ENCODE assay signal across 8 cellular contexts in the genomic region with DNA sequence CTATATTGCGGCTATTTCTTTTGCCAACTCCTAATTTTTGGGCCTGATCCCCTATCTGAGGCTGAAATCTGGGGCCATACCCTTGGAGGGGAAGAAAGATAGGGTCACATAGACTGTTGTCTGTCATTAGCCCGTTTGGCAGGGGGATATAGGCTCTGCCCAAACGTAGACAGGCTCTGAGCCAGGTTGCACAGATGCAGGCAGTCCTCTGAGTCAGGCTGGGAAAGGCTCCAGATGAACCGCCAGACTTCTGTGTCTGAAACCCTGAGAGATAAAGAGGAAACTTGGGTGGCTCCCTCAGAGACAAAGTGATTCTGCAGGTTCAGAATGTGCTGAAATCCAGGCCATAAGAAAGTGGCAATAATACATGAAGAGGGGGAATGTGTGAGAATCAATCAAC. TPM values are rescaled to one million over a fixed set of nuclear protein-coding genes. Genes with fewer than 3 reads are reported as not detected.
DNase-seq lines count a peak whose midpoint lies in the region; ATAC-seq, FAIRE-seq and TF ChIP-seq lines count a peak whose summit lies in the region.

No MANE protein-coding gene starts in this region.

- no peak for TF ChIP-seq CTCF in bronchial epithelial cell (IDR thresholded peaks at IDR 0.05; ENCODE audit: insufficient read depth, low read length, severe bottlenecking)

- no peak overlapping the region for H3K9ac ChIP-seq in mucosa of rectum (ENCODE audit: low read depth in 1 of 2, low read length in 2 of 2)

- peak overlapping the region; percentile 11 to 20 for H3K27ac ChIP-seq in mucosa of rectum (ENCODE audit: low read depth in 2 of 2, low read length in 2 of 2)

- H3K4me1 ChIP-seq in mucosa of rectum (ENCODE audit: control insufficient read depth in 2 of 2, insufficient read depth in 2 of 2, low read length in 2 of 2) = peaks cover 21 to 33% of the 10 kb centered on the region in 2 donors

- H3K9me3 ChIP-seq in MG63 (no peaks in the 10 kb centered on the region), mucosa of rectum (ENCODE audit: control insufficient read depth in 2 of 2, low read length in 2 of 2) (no peaks in the 10 kb centered on the region)

- H3K36me3 ChIP-seq in MG63 (no peaks in the 10 kb centered on the region; the same call in 1 of the 2 replicates), bronchial epithelial cell (ENCODE audit: control insufficient read depth, insufficient read depth, low read length) (no peaks in the 10 kb centered on the region), mucosa of rectum (ENCODE audit: control insufficient read depth in 2 of 2, insufficient read depth in 2 of 2, low read length in 2 of 2) (no peaks in the 10 kb centered on the region)

- DNase-seq in AG08395 (ENCODE audit: low spot score) = peak; percentile 70
- DNase-seq in MG63 = peak; percentile 92
- peak; percentile 70 for DNase-seq in bronchial epithelial cell (ENCODE audit: low read depth)
- no peak for DNase-seq in COLO829 (ENCODE audit: low spot score)
- no peak for DNase-seq in kidney glomerular epithelial cell (lab: John Stamatoyannopoulos, UW)
- DNase-seq in left lobe of liver (ENCODE audit: low spot score) = no peak

- no peak for FAIRE-seq in bronchial epithelial cell (lab: Jason Lieb, UNC)

- H3K27me3 ChIP-seq in MG63 (no peaks in the 10 kb centered on the region), bronchial epithelial cell (ENCODE audit: control insufficient read depth, insufficient read depth, low read length) (no peaks in the 10 kb centered on the region), mucosa of rectum (ENCODE audit: control insufficient read depth in 2 of 2, insufficient read depth in 2 of 2, low read length in 2 of 2) (no peaks in the 10 kb centered on the region)

- no peak for ATAC-seq in HG03439 (IDR thresholded peaks at IDR 0.05; ENCODE audit: unreplicated experiment)
- no peak for ATAC-seq in left lobe of liver

- H3K4me3 ChIP-seq in MG63 (no peak overlapping the region), bronchial epithelial cell (ENCODE audit: low read depth, low read length) (no peak overlapping the region), mucosa of rectum (ENCODE audit: low read length in 2 of 2) (no peak overlapping the region)

RNA-seq across cellular contexts. Expression of a gene that starts 4.0 kb away (rescaled TPM):
- total RNA-seq in MG63 (2014; rRNA removed; shearing (Covaris generic); ENCODE audit: low replicate concordance) = 164 and 175 TPM in 2 replicates
- total RNA-seq in bronchial epithelial cell = 359 and 380 TPM in 2 replicates
- 98.9 TPM for total RNA-seq in left lobe of liver

Comparison
In these comparisons a context has a peak if more than half of its experiments do, and no peak if none do; other contexts are left out.
1. DNase-seq: peak in AG08395 (single experiment), MG63 (single experiment) and bronchial epithelial cell (single experiment); none in COLO829 (single experiment), kidney glomerular epithelial cell (single experiment) and left lobe of liver (single experiment).